1 cellular context compared by ENCODE assay signal in the genomic region with DNA sequence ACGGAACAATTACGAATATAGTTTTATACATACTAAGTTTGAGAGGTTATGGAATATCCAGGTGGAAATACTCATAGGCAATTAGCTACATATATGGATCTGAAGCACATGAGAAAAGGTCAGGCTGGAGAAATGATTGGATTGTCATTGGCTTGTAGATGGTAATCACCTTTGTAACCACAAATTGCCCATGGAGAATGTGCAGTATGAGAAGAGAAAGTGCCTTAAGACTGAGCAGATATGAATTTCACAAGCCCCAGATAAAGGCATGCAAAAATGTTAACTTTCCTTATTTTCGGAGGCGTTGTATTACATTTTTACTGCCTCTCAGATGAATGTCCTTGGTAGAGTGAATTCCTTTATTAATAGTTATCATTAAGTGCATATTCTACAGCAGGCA.
TF ChIP-seq lines count a peak whose summit lies in the region.

No MANE protein-coding gene starts in this region.

TF ChIP-seq in K562, 482 proteins besides CTCF, POLR2A, EP300 and RAD21 (continued from another document):
- TF ChIP-seq, protein P1, sequence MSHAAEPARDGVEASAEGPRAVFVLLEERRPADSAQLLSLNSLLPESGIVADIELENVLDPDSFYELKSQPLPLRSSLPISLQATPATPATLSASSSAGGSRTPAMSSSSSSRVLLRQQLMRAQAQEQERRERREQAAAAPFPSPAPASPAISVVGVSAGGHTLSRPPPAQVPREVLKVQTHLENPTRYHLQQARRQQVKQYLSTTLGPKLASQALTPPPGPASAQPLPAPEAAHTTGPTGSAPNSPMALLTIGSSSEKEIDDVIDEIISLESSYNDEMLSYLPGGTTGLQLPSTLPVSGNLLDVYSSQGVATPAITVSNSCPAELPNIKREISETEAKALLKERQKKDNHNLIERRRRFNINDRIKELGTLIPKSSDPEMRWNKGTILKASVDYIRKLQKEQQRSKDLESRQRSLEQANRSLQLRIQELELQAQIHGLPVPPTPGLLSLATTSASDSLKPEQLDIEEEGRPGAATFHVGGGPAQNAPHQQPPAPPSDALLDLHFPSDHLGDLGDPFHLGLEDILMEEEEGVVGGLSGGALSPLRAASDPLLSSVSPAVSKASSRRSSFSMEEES (CRISPR knock-in tag; IDR thresholded peaks at IDR 0.05), result no peak
- TF ChIP-seq KHSRP (IDR thresholded peaks at IDR 0.05) (no peak), RBM34 (IDR thresholded peaks at IDR 0.05; ENCODE audit: borderline replicate concordance, insufficient read depth, low read length) (no peak), AFF1 (IDR thresholded peaks at IDR 0.05; ENCODE audit: low read depth in 1 of 2, partially characterized antibody in 2 of 2) (no peak), ZKSCAN1 (IDR thresholded peaks at IDR 0.05; ENCODE audit: low read depth, low read length) (peak; percentile 67; the same call in 1 of the 2 replicates)
- TF ChIP-seq, protein P2, sequence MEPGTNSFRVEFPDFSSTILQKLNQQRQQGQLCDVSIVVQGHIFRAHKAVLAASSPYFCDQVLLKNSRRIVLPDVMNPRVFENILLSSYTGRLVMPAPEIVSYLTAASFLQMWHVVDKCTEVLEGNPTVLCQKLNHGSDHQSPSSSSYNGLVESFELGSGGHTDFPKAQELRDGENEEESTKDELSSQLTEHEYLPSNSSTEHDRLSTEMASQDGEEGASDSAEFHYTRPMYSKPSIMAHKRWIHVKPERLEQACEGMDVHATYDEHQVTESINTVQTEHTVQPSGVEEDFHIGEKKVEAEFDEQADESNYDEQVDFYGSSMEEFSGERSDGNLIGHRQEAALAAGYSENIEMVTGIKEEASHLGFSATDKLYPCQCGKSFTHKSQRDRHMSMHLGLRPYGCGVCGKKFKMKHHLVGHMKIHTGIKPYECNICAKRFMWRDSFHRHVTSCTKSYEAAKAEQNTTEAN (CRISPR knock-in tag; IDR thresholded peaks at IDR 0.05), result no peak
TF ChIP-seq in K562: peak in this region for 1.
